In the genomic region with DNA sequence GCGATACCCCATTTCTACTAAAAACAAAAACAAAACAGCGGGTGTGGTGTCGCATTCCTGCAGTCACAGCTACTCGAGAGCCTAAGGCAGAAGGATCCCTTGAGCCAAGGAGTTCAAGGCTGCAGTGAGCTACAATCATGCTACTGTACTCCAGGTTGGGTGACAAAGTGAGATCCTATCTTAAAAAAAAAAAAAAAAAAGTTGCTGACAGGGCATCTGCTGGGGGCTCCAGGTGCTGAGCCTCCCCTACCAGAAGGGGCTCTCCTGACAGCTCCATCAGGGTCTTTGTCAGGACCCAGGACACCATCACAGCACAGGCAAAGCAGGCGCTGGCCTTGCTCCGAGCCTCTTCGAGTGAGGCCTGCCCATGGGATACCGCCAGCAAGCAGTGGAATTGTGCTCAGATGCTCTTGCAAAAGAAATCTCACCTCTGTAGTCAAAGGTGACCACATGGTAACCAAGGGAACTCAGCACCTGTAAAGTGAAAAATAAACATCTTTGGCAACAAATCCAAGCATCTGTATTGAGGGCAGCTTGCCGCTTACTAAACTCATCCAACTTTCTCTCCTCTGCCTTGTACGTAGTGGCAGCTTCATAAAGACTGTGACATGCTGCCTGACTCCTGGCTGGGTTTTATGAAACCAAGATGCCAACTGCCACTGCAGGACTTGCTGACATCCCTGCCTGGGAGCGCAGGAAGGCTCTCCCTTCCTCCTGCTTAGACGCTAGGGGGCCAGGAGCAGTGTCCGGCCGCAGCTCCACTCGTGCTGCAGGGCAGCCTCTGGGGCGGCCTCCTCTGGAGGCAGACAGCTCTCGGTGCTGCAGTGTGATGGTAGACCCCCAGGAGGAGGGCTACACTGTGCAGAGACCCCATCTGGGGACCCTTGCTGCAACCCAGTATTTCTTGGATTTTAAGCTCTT, we compare ENCODE assay signal across 11 cellular contexts.
DNase-seq lines count a peak whose midpoint lies in the region; ATAC-seq and TF ChIP-seq lines count a peak whose summit lies in the region.
"Had no signal": no experiment of that assay in that cellular context is flagged by ENCODE, and none has a peak within 500 bp of the region (broad histone marks: within the 10 kb centered on the region; RNA-seq: fewer than 3 reads in every experiment).

No MANE protein-coding gene starts in this region.

- H3K36me3 Mint-ChIP-seq in IgD-negative memory B cell: peaks cover 4% of the 10 kb centered on the region

- no peak for TF ChIP-seq EP300 in gastroesophageal sphincter (IDR thresholded peaks at IDR 0.05)

- 88 to 90% methylated on average over 4 to 6 of the region's 17 CpGs for WGBS in gastroesophageal sphincter (ENCODE audit: low coverage in 1 of 2), 2 donors

- H3K27ac ChIP-seq in gastroesophageal sphincter: no peak overlapping the region

- TF ChIP-seq CTCF in BE2C (IDR thresholded peaks at IDR 0.05; ENCODE audit: low read depth, low read length) (peak; percentile 30), choroid plexus epithelial cell (conservative IDR thresholded peaks at IDR 0.05; ENCODE audit: low read depth, low read length) (peak; percentile 49), gastroesophageal sphincter (IDR thresholded peaks at IDR 0.05) (no peak)

- no peak for TF ChIP-seq POLR2A in gastroesophageal sphincter (IDR thresholded peaks at IDR 0.05)

- no peak for DNase-seq in BE2C
- no peak for DNase-seq in choroid plexus epithelial cell (ENCODE audit: low read depth)
- DNase-seq in posterior vena cava (ENCODE audit: low spot score): peak; percentile 52
- DNase-seq in NOMO-1 treated with dmso at 0.1 percent for 144 hours (lab: John Stamatoyannopoulos, UW; ENCODE audit: unreplicated experiment): no peak
- no peak for DNase-seq in activated gamma-delta T cell (lab: John Stamatoyannopoulos, UW)
- DNase-seq: effector memory CD8-positive, alpha-beta T cell; stimulated activated naive B cell treated with anti-CD40 and anti-IgM and Interleukin-4, amounts not matched to agents 10 μg/mL and 1 μg/mL and 100 μg/mL, for 72 hours had no signal

- H3K36me3 ChIP-seq in BE2C: peaks cover 7% of the 10 kb centered on the region
- peaks cover 0 to 37% of the 10 kb centered on the region in 2 donors for H3K36me3 ChIP-seq in gastroesophageal sphincter

- no peak for ATAC-seq in HG02884 (IDR thresholded peaks at IDR 0.05; ENCODE audit: unreplicated experiment)
- no peak for ATAC-seq in gastroesophageal sphincter
- ATAC-seq: effector memory CD8-positive, alpha-beta T cell; stimulated activated naive B cell treated with anti-CD40 and anti-IgM and Interleukin-4, amounts not matched to agents 10 μg/mL and 1 μg/mL and 100 μg/mL, for 72 hours had no signal

- intact Hi-C loops in posterior vena cava (cut with DNase I): loop anchor here in 1 of 2 donors (5.0 kb wide), 1 partner anchor 73 kb away; no protein-coding TSS in a partner anchor

- H3K4me1 Mint-ChIP-seq in IgD-negative memory B cell: peaks cover 15 to 29% (median 25%) of the 10 kb centered on the region in 3 donors

- H3K27me3 ChIP-seq in BE2C (no peaks in the 10 kb centered on the region), gastroesophageal sphincter (no peaks in the 10 kb centered on the region)

- H3K9me3 Mint-ChIP-seq in IgD-negative memory B cell: no peaks in the 10 kb centered on the region
- H3K9me3 Mint-ChIP-seq: CD4-positive, alpha-beta T cell; effector memory CD8-positive, alpha-beta T cell; stimulated activated naive B cell treated with anti-CD40 and anti-IgM and Interleukin-4, amounts not matched to agents 10 μg/mL and 1 μg/mL and 100 μg/mL, for 72 hours had no signal

- H3K9me3 ChIP-seq in BE2C: no peaks in the 10 kb centered on the region
- H3K9me3 ChIP-seq in gastroesophageal sphincter: no peaks in the 10 kb centered on the region

- H3K27me3 Mint-ChIP-seq in IgD-negative memory B cell: no peaks in the 10 kb centered on the region
- H3K27me3 Mint-ChIP-seq: CD4-positive, alpha-beta T cell; effector memory CD8-positive, alpha-beta T cell; stimulated activated naive B cell treated with anti-CD40 and anti-IgM and Interleukin-4, amounts not matched to agents 10 μg/mL and 1 μg/mL and 100 μg/mL, for 72 hours had no signal

- H3K4me3 ChIP-seq in BE2C (ENCODE audit: low read depth, low read length) (no peak overlapping the region), choroid plexus epithelial cell (ENCODE audit: low read depth, low read length) (no peak overlapping the region), gastroesophageal sphincter (no peak overlapping the region)

- H3K27ac Mint-ChIP-seq in IgD-negative memory B cell: peak overlapping the region in 2 of 3 donors; percentile 25 to 53
- H3K27ac Mint-ChIP-seq: CD4-positive, alpha-beta T cell had no signal

- peaks cover 16% of the 10 kb centered on the region for H3K4me1 ChIP-seq in BE2C
- peaks cover 0 to 38% (median 16%) of the 10 kb centered on the region in 3 donors for H3K4me1 ChIP-seq in gastroesophageal sphincter

- H3K4me3 Mint-ChIP-seq in IgD-negative memory B cell: no peak overlapping the region
- H3K4me3 Mint-ChIP-seq: CD4-positive, alpha-beta T cell; effector memory CD8-positive, alpha-beta T cell; stimulated activated naive B cell treated with anti-CD40 and anti-IgM and Interleukin-4, amounts not matched to agents 10 μg/mL and 1 μg/mL and 100 μg/mL, for 72 hours had no signal

Comparison
In these comparisons a context has a peak if more than half of its experiments do, and no peak if none do; other contexts are left out.
1. CTCF ChIP-seq: peak in BE2C (single experiment) and choroid plexus epithelial cell (single experiment); none in gastroesophageal sphincter (0 of 4).